In the genomic region with DNA sequence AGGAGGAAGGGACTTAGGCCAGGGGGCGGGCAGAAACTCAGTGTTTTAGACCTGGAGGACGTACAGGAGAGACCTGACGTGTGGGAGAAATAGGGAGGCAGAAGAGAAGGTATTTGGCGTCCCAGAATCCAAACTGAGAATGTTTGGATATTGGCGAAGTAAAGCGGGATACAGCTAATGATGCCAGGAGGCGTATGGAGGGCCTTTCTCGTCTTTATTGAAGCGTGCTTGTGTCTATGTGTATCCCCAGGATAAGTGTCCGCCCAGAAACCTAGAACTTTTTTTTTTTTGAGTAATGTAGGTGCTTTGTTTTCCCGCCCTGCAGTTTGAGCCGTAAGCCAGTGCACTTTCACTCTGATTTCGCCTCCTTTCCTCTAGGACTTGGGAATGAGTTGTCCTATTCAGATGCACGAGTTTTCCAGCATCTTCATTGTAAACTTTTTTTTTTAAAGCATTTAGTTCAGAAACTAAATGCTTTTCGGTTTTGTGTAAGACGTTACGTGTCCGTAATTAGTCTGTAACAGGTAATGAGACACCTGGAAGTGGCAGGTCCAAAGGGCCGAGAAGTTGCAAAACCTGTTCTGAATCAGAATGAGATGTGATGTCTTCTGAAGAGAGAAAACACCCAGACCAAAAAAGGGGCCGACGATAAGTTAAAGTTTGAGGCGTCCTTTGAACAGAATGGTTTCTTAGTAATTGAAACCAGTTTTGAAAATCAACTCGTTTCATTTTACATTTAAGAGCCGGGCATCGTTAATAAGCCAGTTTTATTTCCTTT, we compare ENCODE assay signal across 8 cellular contexts. TPM values are rescaled to one million over a fixed set of nuclear protein-coding genes. Genes with fewer than 3 reads are reported as not detected.
DNase-seq lines count a peak whose midpoint lies in the region; ATAC-seq, FAIRE-seq and TF ChIP-seq lines count a peak whose summit lies in the region.

No MANE protein-coding gene starts in this region.

- FAIRE-seq in GM12892 (lab: Jason Lieb, UNC) = peak; percentile 58

- H3K9me3 ChIP-seq in adrenal gland (replicated peaks in 1 of 3) = no peaks in the 10 kb centered on the region
- H3K9me3 ChIP-seq in iPS-20b (ENCODE audit: insufficient read depth, low read depth, low read length) = no peaks in the 10 kb centered on the region

- peak overlapping the region; percentile 45 for H2AFZ ChIP-seq in ACC112 (ENCODE audit: low read length, unreplicated experiment)

- no peak; the same call in 1 of the 2 replicates for TF ChIP-seq POLR2A in GM12892 (IDR thresholded peaks at IDR 0.05; ENCODE audit: low read depth, low read length)
- TF ChIP-seq POLR2A in adrenal gland (IDR thresholded peaks at IDR 0.05) = no peak

- peaks cover 63% of the 10 kb centered on the region for H3K79me2 ChIP-seq in ACC112 (ENCODE audit: control insufficient read depth, insufficient read depth, low read length, unreplicated experiment)

- DNase-seq in GM12892 (ENCODE audit: insufficient read length) (no peak), NCI-H146 (lab: John Stamatoyannopoulos, UW) (peak; percentile 77), adrenal gland (peak in 1 of 7 donors; percentile 56)
- DNase-seq in stimulated activated CD4-positive, alpha-beta T cell treated with anti-CD3 and anti-CD28 coated beads, Interleukin-4, amount 100 ng/mL, for 4 hours = no peak

- peak overlapping the region; percentile 93 for H3K9ac ChIP-seq in iPS-20b (ENCODE audit: low read depth, low read length)

- TF ChIP-seq CTCF in adrenal gland (IDR thresholded peaks at IDR 0.05) = no peak

- no peaks in the 10 kb centered on the region for H3K27me3 ChIP-seq in ACC112 (ENCODE audit: insufficient read depth, low read length)
- no peaks in the 10 kb centered on the region for H3K27me3 ChIP-seq in adrenal gland
- no peaks in the 10 kb centered on the region for H3K27me3 ChIP-seq in iPS-20b (ENCODE audit: insufficient read depth, low read length)

- peaks cover 3% of the 10 kb centered on the region; the same call in 1 of the 2 replicates for H3K36me3 ChIP-seq in ACC112 (ENCODE audit: insufficient read depth, low read length)
- no peaks in the 10 kb centered on the region for H3K36me3 ChIP-seq in adrenal gland (replicated peaks in 1 of 2)
- H3K36me3 ChIP-seq in iPS-20b (ENCODE audit: insufficient read depth, low read depth, low read length) = no peaks in the 10 kb centered on the region

- H3K4me1 ChIP-seq in ACC112 (ENCODE audit: control insufficient read depth, insufficient read depth, low read length, unreplicated experiment) (peaks cover 18% of the 10 kb centered on the region), adrenal gland (replicated peaks in 1 of 2) (peaks cover 16 to 25% of the 10 kb centered on the region in 2 donors), iPS-20b (ENCODE audit: insufficient read depth, low read length) (peaks cover 19% of the 10 kb centered on the region)

- ATAC-seq in HG02759 (IDR thresholded peaks at IDR 0.05; ENCODE audit: unreplicated experiment) = peak; percentile 14

- intact Hi-C loops in adrenal gland (cut with DNase I) = loop anchor here in 1 of 2 donors (10.0 kb wide), 1 partner anchor 815 kb away; no protein-coding TSS in a partner anchor

- peak overlapping the region; percentile 96 for H3K27ac ChIP-seq in ACC112 (ENCODE audit: low read depth, low read length)
- H3K27ac ChIP-seq in adrenal gland = peak overlapping the region; percentile 62 to 99 (median 96)
- H3K27ac ChIP-seq in iPS-20b (ENCODE audit: low read length) = peak overlapping the region; percentile 78
- H3K27ac ChIP-seq in skin epidermis = peak overlapping the region; percentile 54 to 99 (median 95)

- whole genome bisulfite sequencing in adrenal gland, 4 donors = 1% methylated on average over 25 of the region's 25 CpGs

- H3K4me3 ChIP-seq in ACC112 (ENCODE audit: low read depth, low read length) = peak overlapping the region; percentile 90
- H3K4me3 ChIP-seq in adrenal gland = peak overlapping the region; percentile 56 to 100 (median 92)
- H3K4me3 ChIP-seq in iPS-20b (ENCODE audit: low read length) = peak overlapping the region; percentile 89
- H3K4me3 ChIP-seq in skin epidermis = peak overlapping the region; percentile 59 to 99 (median 84)

RNA-seq across cellular contexts. Expression of a gene that starts 0.7 kb away (rescaled TPM):
- 8.5 TPM for polyA plus RNA-seq in GM12892 (2012; ENCODE audit: missing spikeins)
- total RNA-seq in adrenal gland = 10 to 100 TPM in 4 of 8 donors, 1 to 10 TPM in 4; 2.5 to 21.0 (median 10.0) TPM
- 10 to 100 TPM in 1 of 3 donors, 1 to 10 TPM in 2; 1.6 to 10.9 (median 2.1) TPM for polyA plus RNA-seq in adrenal gland

RNA-seq across cellular contexts. Expression of a gene that starts 8.6 kb away (rescaled TPM):
- 13.6 TPM for polyA plus RNA-seq in GM12892 (2012; ENCODE audit: missing spikeins)
- 10 to 100 TPM in 5 of 8 donors, 1 to 10 TPM in 3; 5.1 to 24.7 (median 12.9) TPM for total RNA-seq in adrenal gland
- 10 to 100 TPM; 14.9 to 33.3 (median 24.7) TPM for polyA plus RNA-seq in adrenal gland
